Comparison of ENCODE assay signal across 9 cellular contexts in the genomic region with DNA sequence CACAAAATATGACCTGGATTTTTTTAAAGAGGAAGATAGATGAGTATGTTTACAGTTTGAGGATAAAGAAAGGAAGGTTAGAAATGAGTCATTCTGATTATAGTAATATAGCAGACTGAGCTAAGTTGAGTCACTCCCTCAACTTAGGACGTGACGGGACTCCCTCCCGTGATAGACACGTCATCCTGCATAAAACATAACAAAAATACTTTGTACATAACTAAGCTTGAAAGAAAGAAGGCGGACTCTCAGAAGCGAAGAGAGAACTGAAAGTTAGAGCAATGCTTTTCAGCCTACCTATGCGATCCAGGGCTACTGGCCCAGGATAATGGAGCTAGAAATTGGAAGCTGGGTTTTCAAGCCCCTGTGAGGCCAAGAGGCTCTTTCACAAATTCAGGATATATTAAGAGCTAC. TPM values are rescaled to one million over a fixed set of nuclear protein-coding genes. Genes with fewer than 3 reads are reported as not detected.
DNase-seq lines count a peak whose midpoint lies in the region; ATAC-seq and TF ChIP-seq lines count a peak whose summit lies in the region.
"Had no signal": no experiment of that assay in that cellular context is flagged by ENCODE, and none has a peak within 500 bp of the region (broad histone marks: within the 10 kb centered on the region; RNA-seq: fewer than 3 reads in every experiment).

No MANE protein-coding gene starts in this region.

- peak overlapping the region; percentile 67; the same call in 1 of the 2 replicates for H3K23ac ChIP-seq in IMR-90 (ENCODE audit: low read depth, low read length)

- H2AK5ac ChIP-seq in IMR-90 (ENCODE audit: low read depth, low read length): no peak overlapping the region

- no peaks in the 10 kb centered on the region for H3K36me3 Mint-ChIP-seq in activated T-cell treated with anti-CD3 and anti-CD28 coated beads, Interleukin-2, amount 50 U/mL, for 24 hours (ENCODE audit: low read depth)
- no peaks in the 10 kb centered on the region for H3K36me3 Mint-ChIP-seq in nephron progenitor cell (ENCODE audit: low read depth)

- H4K20me1 ChIP-seq in IMR-90 (ENCODE audit: insufficient read depth, low read length): no peaks in the 10 kb centered on the region
- H4K20me1 ChIP-seq in hepatocyte (ENCODE audit: insufficient read depth, poor library complexity, severe bottlenecking): no peaks in the 10 kb centered on the region

- ATAC-seq in GM21526 (IDR thresholded peaks at IDR 0.05; ENCODE audit: low FRiP score, unreplicated experiment): peak; percentile 94
- ATAC-seq in IMR-90 (ENCODE audit: low read depth): peak; percentile 98

- peaks cover 5% of the 10 kb centered on the region for H3K4me1 ChIP-seq in IMR-90 (ENCODE audit: control insufficient read depth, insufficient read depth, low read length)
- no peaks in the 10 kb centered on the region for H3K4me1 ChIP-seq in hepatocyte (ENCODE audit: insufficient read depth)

- peaks cover 20% of the 10 kb centered on the region for H3K4me1 Mint-ChIP-seq in activated T-cell treated with anti-CD3 and anti-CD28 coated beads, Interleukin-2, amount 50 U/mL, for 24 hours (ENCODE audit: low read depth)
- peaks cover 2% of the 10 kb centered on the region for H3K4me1 Mint-ChIP-seq in nephron progenitor cell

- peak overlapping the region; percentile 22 to 72; a peak in 1 of 4 replicates for H4K8ac ChIP-seq in IMR-90 (ENCODE audit: low read depth in 2 of 2, low read length in 2 of 2)

- in situ Hi-C loops in IMR-90 (cut with MboI; ENCODE audit: low sequenced_read_pairs): no loop called here

- H2BK5ac ChIP-seq in IMR-90 (ENCODE audit: low read depth, low read length, poor library complexity, severe bottlenecking): peak overlapping the region; percentile 76

- H2AK9ac ChIP-seq in IMR-90 (replicated peaks; ENCODE audit: low read depth, low read length, poor library complexity): peak overlapping the region; percentile 47

- H3K9me3 ChIP-seq in IMR-90 (ENCODE audit: control insufficient read depth, insufficient read depth, low read length): no peaks in the 10 kb centered on the region
- H3K9me3 ChIP-seq in hepatocyte (ENCODE audit: low read depth): no peaks in the 10 kb centered on the region

- intact Hi-C loops in IMR-90 (cut with micrococcal nuclease): loop anchor here (2.0 kb wide), 1 partner anchor 371 kb away; no protein-coding TSS in a partner anchor

- TF ChIP-seq RAD21 in IMR-90 (IDR thresholded peaks at IDR 0.05; ENCODE audit: low read length): no peak

- H2BK120ac ChIP-seq in IMR-90 (ENCODE audit: low read depth, low read length): peak overlapping the region; percentile 76; the same call in 1 of the 2 replicates

- H3K56ac ChIP-seq in IMR-90 (ENCODE audit: extremely low read depth, insufficient read depth, low read length): peak overlapping the region; percentile 42; the same call in 1 of the 2 replicates

- TF ChIP-seq CTCF in IMR-90 (conservative IDR thresholded peaks at IDR 0.05; ENCODE audit: low read depth, low read length) (no peak), hepatocyte (IDR thresholded peaks at IDR 0.05; ENCODE audit: poor library complexity) (no peak), nephron progenitor cell (IDR thresholded peaks at IDR 0.05) (no peak)

- H3K36me3 ChIP-seq in IMR-90 (ENCODE audit: control insufficient read depth, insufficient read depth, low read length) (no peaks in the 10 kb centered on the region), hepatocyte (replicated peaks; ENCODE audit: insufficient read depth, low read depth) (no peaks in the 10 kb centered on the region)

- H4K91ac ChIP-seq in IMR-90 (ENCODE audit: insufficient read depth, low read depth, low read length): no peak overlapping the region

- dilution Hi-C loops in IMR-90 (cut with HindIII; ENCODE audit: low sequenced_read_pairs, unreplicated experiment): no loop called here

- no TSS peak for BruUV-seq in IMR-90 (replicated peaks; lab: Mats Ljungman, UMichigan)

- peak overlapping the region; percentile 60 for H2AFZ ChIP-seq in IMR-90 (replicated peaks; ENCODE audit: low read length, poor library complexity)
- H2AFZ ChIP-seq in hepatocyte: peak overlapping the region; percentile 48

- peaks cover 4% of the 10 kb centered on the region; the same call in 1 of the 2 replicates for H3K9me1 ChIP-seq in IMR-90 (ENCODE audit: insufficient read depth, low read length)

- H3K4me2 ChIP-seq in IMR-90 (ENCODE audit: low read depth, low read length): peak overlapping the region; percentile 98
- H3K4me2 ChIP-seq in hepatocyte: peak overlapping the region; percentile 63

- H3K27me3 ChIP-seq in IMR-90 (ENCODE audit: control insufficient read depth, insufficient read depth, low read length) (peaks cover 7% of the 10 kb centered on the region; the same call in 1 of the 2 replicates), hepatocyte (no peaks in the 10 kb centered on the region)

- peaks cover 15% of the 10 kb centered on the region for H3K27me3 Mint-ChIP-seq in activated T-cell treated with anti-CD3 and anti-CD28 coated beads, Interleukin-2, amount 50 U/mL, for 24 hours
- peaks cover 3% of the 10 kb centered on the region for H3K27me3 Mint-ChIP-seq in nephron progenitor cell (ENCODE audit: low read depth, poor library complexity)

- peak overlapping the region; percentile 8; the same call in 1 of the 3 replicates for H2BK15ac ChIP-seq in IMR-90 (ENCODE audit: low read depth, low read length)

- CTCF ChIA-PET in IMR-90 (lab: Yijun Ruan, JAX): interaction anchor here (1.7 kb wide), 1 partner anchor 443 kb away, joined by 4 read pairs; no protein-coding TSS in a partner anchor

- peak; percentile 81 for TF ChIP-seq POLR2A in IMR-90 (IDR thresholded peaks at IDR 0.05; ENCODE audit: low read depth, low read length)

- no peaks in the 10 kb centered on the region for H3K9me3 Mint-ChIP-seq in activated T-cell treated with anti-CD3 and anti-CD28 coated beads, Interleukin-2, amount 50 U/mL, for 24 hours
- no peaks in the 10 kb centered on the region for H3K9me3 Mint-ChIP-seq in nephron progenitor cell
- H3K9me3 Mint-ChIP-seq: IgD-negative memory B cell had no signal

- H3K4me3 ChIP-seq in IMR-90 (ENCODE audit: insufficient read depth, low read depth, low read length) (peak overlapping the region; percentile 60), hepatocyte (no peak overlapping the region)

- WGBS in IMR-90 (ENCODE audit: extremely low coverage in 2 of 2, insufficient read length in 1 of 2), 2 experiments: no CpG with 5 or more reads among the region's 7 CpGs
- 67% methylated on average over 7 of the region's 7 CpGs for WGBS in hepatocyte (ENCODE audit: low lambda C conversion rate, missing lambda C conversion rate)

- H3K18ac ChIP-seq in IMR-90 (ENCODE audit: low read depth, low read length): peak overlapping the region; percentile 89

- peak overlapping the region; percentile 79 for H3K14ac ChIP-seq in IMR-90 (replicated peaks; ENCODE audit: low read depth, low read length)

- H3K27ac Mint-ChIP-seq in activated T-cell treated with anti-CD3 and anti-CD28 coated beads, Interleukin-2, amount 50 U/mL, for 24 hours: peak overlapping the region; percentile 90
- H3K27ac Mint-ChIP-seq in nephron progenitor cell: no peak overlapping the region
- H3K27ac Mint-ChIP-seq: IgD-negative memory B cell had no signal

- no peaks in the 10 kb centered on the region for H3K9me2 ChIP-seq in hepatocyte (replicated peaks; ENCODE audit: insufficient read depth)

- H3K27ac ChIP-seq in IMR-90 (ENCODE audit: insufficient read depth, low read length): peak overlapping the region; percentile 73; the same call in 1 of the 2 replicates
- peak overlapping the region; percentile 86 for H3K27ac ChIP-seq in hepatocyte

- peak overlapping the region; percentile 83 for H4K5ac ChIP-seq in IMR-90 (ENCODE audit: low read depth, low read length)

- DNase-seq in DMS53 (lab: John Stamatoyannopoulos, UW) (peak; percentile 71), IMR-90 (peak; percentile 98), hepatocyte (ENCODE audit: low spot score) (peak; percentile 74), DMS153 (lab: John Stamatoyannopoulos, UW) (no peak), nephron progenitor cell (no peak)
- peak; percentile 41 for DNase-seq in activated T-cell treated with anti-CD3 and anti-CD28 coated beads, Interleukin-2, amount 50 U/mL, for 24 hours
- DNase-seq in stimulated activated naive CD4-positive, alpha-beta T cell treated with Interleukin-2 at 50 U/mL for 16 hours (lab: John Stamatoyannopoulos, UW): peak; percentile 43

- peak overlapping the region; percentile 81 for H3K4ac ChIP-seq in IMR-90 (ENCODE audit: low read depth, low read length)

- peak overlapping the region; percentile 69 for H3K9ac ChIP-seq in IMR-90 (ENCODE audit: low read depth, low read length)

- POLR2A ChIA-PET in IMR-90 (lab: Charles Lee; ENCODE audit: unreplicated experiment): interaction anchor here (0.6 kb wide), 1 partner anchor 757 kb away, joined by 3 read pairs; no protein-coding TSS in a partner anchor

- no peaks in the 10 kb centered on the region for H3K79me1 ChIP-seq in IMR-90 (ENCODE audit: low read depth in 1 of 2, low read length in 2 of 2)

- H3K79me2 ChIP-seq in hepatocyte: no peaks in the 10 kb centered on the region

- H2BK20ac ChIP-seq in IMR-90 (ENCODE audit: low read depth, low read length): peak overlapping the region; percentile 67

- H3K4me3 Mint-ChIP-seq in activated T-cell treated with anti-CD3 and anti-CD28 coated beads, Interleukin-2, amount 50 U/mL, for 24 hours: peak overlapping the region; percentile 65
- H3K4me3 Mint-ChIP-seq in nephron progenitor cell: no peak overlapping the region
- H3K4me3 Mint-ChIP-seq: IgD-negative memory B cell had no signal

TF ChIP-seq in IMR-90, 13 proteins besides CTCF, POLR2A, EP300 and RAD21 (continues in another document):
- TF ChIP-seq CEBPB (IDR thresholded peaks at IDR 0.05; ENCODE audit: low read depth, low read length) (peak; percentile 46), MAZ (IDR thresholded peaks at IDR 0.05; ENCODE audit: borderline replicate concordance, low read depth, low read length) (no peak), RFX5 (IDR thresholded peaks at IDR 0.05; ENCODE audit: low read depth, low read length) (no peak), MAFK (IDR thresholded peaks at IDR 0.05; ENCODE audit: low read depth, low read length) (peak; percentile 41; the same call in 1 of the 2 replicates), NFE2L2 (IDR thresholded peaks at IDR 0.05; ENCODE audit: low read depth, low read length) (no peak), FOS (IDR thresholded peaks at IDR 0.05; ENCODE audit: low read depth, low read length) (peak; percentile 100), RCOR1 (IDR thresholded peaks at IDR 0.05; ENCODE audit: insufficient replicate concordance, low read length) (no peak)

RNA-seq across cellular contexts. Expression of a gene that starts 53.0 kb away (rescaled TPM):
- total RNA-seq in IMR-90 (2012; rRNA removed) (43.6 and 69.4 TPM in 2 replicates), hepatocyte (48.2 and 48.6 TPM in 2 replicates)
- polyA plus RNA-seq in IMR-90 (2012; rRNA removed) (14.7 and 19.0 TPM in 2 replicates), hepatocyte (20.5 and 31.5 TPM in 2 replicates)
- 8.0 and 8.4 TPM in 2 replicates for polyA plus RNA-seq in IMR-90 (2012; cell fraction: cytosol; rRNA removed)
- polyA plus RNA-seq in IMR-90 (2012; cell fraction: nucleus; rRNA removed; ENCODE audit: low replicate concordance): 7.2 and 17.4 TPM in 2 replicates

Comparison
In these comparisons a context has a peak if more than half of its experiments do, and no peak if none do; other contexts are left out.
1. DNase-seq: peak in DMS53 (single experiment), IMR-90 (single experiment), activated T-cell treated with anti-CD3 and anti-CD28 coated beads, Interleukin-2, amount 50 U/mL, for 24 hours (single experiment), hepatocyte (single experiment) and stimulated activated naive CD4-positive, alpha-beta T cell treated with Interleukin-2 at 50 U/mL for 16 hours (single experiment); none in DMS153 (single experiment) and nephron progenitor cell (single experiment).